In the genomic region with DNA sequence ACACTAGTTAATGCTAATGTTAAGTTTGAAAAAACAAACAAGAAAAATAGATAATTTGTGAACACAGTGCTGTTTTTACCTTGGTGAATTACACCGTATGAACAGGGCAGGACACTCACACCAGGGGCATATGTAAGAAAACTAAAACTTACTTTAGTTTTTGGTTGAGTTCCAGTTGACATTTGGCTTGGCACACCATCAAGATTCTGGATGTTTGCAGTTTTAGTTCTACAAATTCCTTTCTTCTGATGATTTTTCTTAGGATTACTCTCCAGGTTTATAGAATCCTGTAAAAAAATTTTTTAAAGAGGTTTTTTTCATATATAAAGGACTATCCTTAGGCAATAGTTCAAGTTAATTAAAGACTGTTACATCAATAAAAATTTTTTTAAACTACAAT, we compare ENCODE assay signal across 19 cellular contexts.
DNase-seq lines count a peak whose midpoint lies in the region; ATAC-seq, FAIRE-seq and TF ChIP-seq lines count a peak whose summit lies in the region.
"Had no signal": no experiment of that assay in that cellular context is flagged by ENCODE, and none has a peak within 500 bp of the region (broad histone marks: within the 10 kb centered on the region; RNA-seq: fewer than 3 reads in every experiment).

No MANE protein-coding gene starts in this region.

- 9 to 25% methylated on average over 1 of the region's 1 CpG for WGBS in pancreas, 2 donors

- H3K36me3 ChIP-seq in BJ (ENCODE audit: control insufficient read depth, insufficient read depth, low read length) (no peaks in the 10 kb centered on the region), MG63 (no peaks in the 10 kb centered on the region), pancreas (no peaks in the 10 kb centered on the region)
- H3K36me3 ChIP-seq in CD8-positive, alpha-beta memory T cell (ENCODE audit: insufficient read depth, low read length) = no peaks in the 10 kb centered on the region
- H3K36me3 ChIP-seq: adrenal gland, ovary had no signal

- H3K9me3 Mint-ChIP-seq in activated T-cell treated with anti-CD3 and anti-CD28 coated beads, Interleukin-2, amount 50 U/mL, for 24 hours = no peaks in the 10 kb centered on the region
- no peaks in the 10 kb centered on the region for H3K9me3 Mint-ChIP-seq in CD8-positive, alpha-beta memory T cell
- H3K9me3 Mint-ChIP-seq: endodermal cell had no signal

- H3K27me3 ChIP-seq in BJ (ENCODE audit: control insufficient read depth, insufficient read depth, low read length) (no peaks in the 10 kb centered on the region), MG63 (no peaks in the 10 kb centered on the region), pancreas (no peaks in the 10 kb centered on the region)
- peaks cover 4% of the 10 kb centered on the region for H3K27me3 ChIP-seq in CD8-positive, alpha-beta memory T cell (ENCODE audit: insufficient read depth, low read length, poor library complexity, severe bottlenecking)
- H3K27me3 ChIP-seq: adrenal gland, ovary had no signal

- H3K4me1 ChIP-seq in pancreas = peaks cover 8 to 21% (median 11%) of the 10 kb centered on the region in 3 donors
- peaks cover 7% of the 10 kb centered on the region for H3K4me1 ChIP-seq in CD8-positive, alpha-beta memory T cell (ENCODE audit: insufficient read depth, low read length)
- H3K4me1 ChIP-seq: adrenal gland had no signal

- H3K9me3 ChIP-seq in MG63 (no peaks in the 10 kb centered on the region), pancreas (no peaks in the 10 kb centered on the region)
- no peaks in the 10 kb centered on the region for H3K9me3 ChIP-seq in CD8-positive, alpha-beta memory T cell (ENCODE audit: low read length)
- H3K9me3 ChIP-seq: adrenal gland, ovary had no signal

- no peak overlapping the region for H3K4me3 Mint-ChIP-seq in activated T-cell treated with anti-CD3 and anti-CD28 coated beads, Interleukin-2, amount 50 U/mL, for 24 hours
- H3K4me3 Mint-ChIP-seq in CD8-positive, alpha-beta memory T cell = no peak overlapping the region
- H3K4me3 Mint-ChIP-seq: CD14-positive monocyte, endodermal cell had no signal

- DNase-seq in BJ (ENCODE audit: low read depth) (peak; percentile 79), MG63 (peak; percentile 45), choroid plexus epithelial cell (ENCODE audit: low read depth) (peak; percentile 93), pancreas (no peak)
- no peak for DNase-seq in stimulated activated CD4-positive, alpha-beta T cell treated with anti-CD3 and anti-CD28 coated beads, Interleukin-4, amount 100 ng/mL, for 24 hours
- DNase-seq in stimulated activated CD4-positive, alpha-beta T cell treated with anti-CD3 and anti-CD28 coated beads, Interleukin-4, amount 100 ng/mL, for 1 hour = no peak
- no peak for DNase-seq in activated T-cell treated with anti-CD3 and anti-CD28 coated beads, Interleukin-2, amount 50 U/mL, for 24 hours
- DNase-seq in CD8-positive, alpha-beta memory T cell = no peak
- DNase-seq: activated CD4-positive, CD25-positive, alpha-beta regulatory T cell; activated T-cell treated with anti-CD3 and anti-CD28 coated beads for 4 hours; endodermal cell; KG1; NCI-H187 treated with DMSO at 0.1 percent for 48 hours; ovary; stimulated activated CD4-positive, alpha-beta T cell treated with anti-CD3 and anti-CD28 coated beads, Interleukin-2, amount 100 ng/mL, for 48 hours; stimulated activated naive CD4-positive, alpha-beta T cell treated with Interleukin-2 at 50 U/mL for 16 hours had no signal

- CTCF ChIA-PET in BJ (lab: Yijun Ruan, JAX) = interaction anchor here (1.0 kb wide), 1 partner anchor 11 kb away, joined by 4 read pairs; no protein-coding TSS in a partner anchor
- CTCF ChIA-PET in CD8-positive, alpha-beta memory T cell (lab: Charles Lee) = no interaction called here

- POLR2A ChIA-PET in BJ (lab: Charles Lee) = no interaction called here
- POLR2A ChIA-PET in CD8-positive, alpha-beta memory T cell (lab: Charles Lee) = no interaction called here

- peak in 3 of 4 donors; percentile 45 to 62 (median 52) for ATAC-seq in pancreas

- peaks cover 8% of the 10 kb centered on the region for H3K4me1 Mint-ChIP-seq in activated T-cell treated with anti-CD3 and anti-CD28 coated beads, Interleukin-2, amount 50 U/mL, for 24 hours (ENCODE audit: low read depth)
- peaks cover 5 to 11% (median 10%) of the 10 kb centered on the region in 3 donors for H3K4me1 Mint-ChIP-seq in CD8-positive, alpha-beta memory T cell
- H3K4me1 Mint-ChIP-seq: endodermal cell had no signal

- no peak overlapping the region for H3K27ac ChIP-seq in pancreas
- H3K27ac ChIP-seq in CD8-positive, alpha-beta memory T cell (ENCODE audit: low read depth, low read length) = no peak overlapping the region
- H3K27ac ChIP-seq: adrenal gland, ovary had no signal

- H3K27me3 Mint-ChIP-seq in activated T-cell treated with anti-CD3 and anti-CD28 coated beads, Interleukin-2, amount 50 U/mL, for 24 hours = peaks cover 2% of the 10 kb centered on the region
- H3K27me3 Mint-ChIP-seq in CD8-positive, alpha-beta memory T cell = peaks cover 5 to 6% of the 10 kb centered on the region in 2 donors

- TF ChIP-seq CTCF in BJ (IDR thresholded peaks at IDR 0.05; ENCODE audit: insufficient read depth, low read depth, low read length) = no peak
- TF ChIP-seq CTCF in choroid plexus epithelial cell (conservative IDR thresholded peaks at IDR 0.05; ENCODE audit: low read depth, low read length) = no peak
- TF ChIP-seq CTCF in pancreas (IDR thresholded peaks at IDR 0.05) = no peak

- intact Hi-C loops in pancreas (cut with DNase I) = no loop called here

- FAIRE-seq in pancreas (lab: Jason Lieb, UNC) = no peak

- H3K36me3 Mint-ChIP-seq in activated T-cell treated with anti-CD3 and anti-CD28 coated beads, Interleukin-2, amount 50 U/mL, for 24 hours (ENCODE audit: low read depth) = no peaks in the 10 kb centered on the region
- no peaks in the 10 kb centered on the region for H3K36me3 Mint-ChIP-seq in CD8-positive, alpha-beta memory T cell
- H3K36me3 Mint-ChIP-seq: CD14-positive monocyte had no signal

- no peak overlapping the region for H3K27ac Mint-ChIP-seq in activated T-cell treated with anti-CD3 and anti-CD28 coated beads, Interleukin-2, amount 50 U/mL, for 24 hours
- H3K27ac Mint-ChIP-seq in CD8-positive, alpha-beta memory T cell = no peak overlapping the region
- H3K27ac Mint-ChIP-seq: CD14-positive monocyte, endodermal cell had no signal

- H3K4me3 ChIP-seq in BJ (ENCODE audit: low read depth, low read length) (no peak overlapping the region), MG63 (no peak overlapping the region), choroid plexus epithelial cell (ENCODE audit: low read depth, low read length) (no peak overlapping the region), pancreas (no peak overlapping the region)
- H3K4me3 ChIP-seq in CD8-positive, alpha-beta memory T cell (ENCODE audit: low read length) = no peak overlapping the region
- H3K4me3 ChIP-seq: adrenal gland, lung, ovary had no signal

Comparison
In these comparisons a context has a peak if more than half of its experiments do, and no peak if none do; other contexts are left out.
1. DNase-seq: peak in BJ (single experiment), MG63 (single experiment) and choroid plexus epithelial cell (single experiment); none in pancreas (0 of 6), stimulated activated CD4-positive, alpha-beta T cell treated with anti-CD3 and anti-CD28 coated beads, Interleukin-4, amount 100 ng/mL, for 24 hours (single experiment), stimulated activated CD4-positive, alpha-beta T cell treated with anti-CD3 and anti-CD28 coated beads, Interleukin-4, amount 100 ng/mL, for 1 hour (single experiment), activated T-cell treated with anti-CD3 and anti-CD28 coated beads, Interleukin-2, amount 50 U/mL, for 24 hours (single experiment) and CD8-positive, alpha-beta memory T cell (0 of 5).